Comparison of ENCODE assay signal across 31 cellular contexts in the genomic region with DNA sequence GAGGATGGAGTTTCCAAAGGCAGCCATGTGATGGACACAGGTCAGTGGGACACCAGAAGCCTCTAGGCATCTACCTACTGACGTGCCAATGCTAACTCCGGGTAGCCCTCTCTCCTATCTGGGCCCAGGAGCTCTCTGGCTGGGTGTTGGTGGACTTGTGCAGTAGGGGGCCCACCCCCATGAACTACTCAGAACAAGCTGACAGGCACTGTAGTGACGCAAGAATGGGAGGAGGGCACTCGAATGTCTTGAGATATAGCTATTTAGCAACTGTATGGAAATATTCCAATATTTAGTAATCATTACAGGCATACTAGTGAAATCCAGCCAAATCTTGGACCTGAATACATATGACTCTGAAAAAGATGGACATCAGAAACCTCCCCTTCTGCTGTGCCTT. TPM values are rescaled to one million over a fixed set of nuclear protein-coding genes. Genes with fewer than 3 reads are reported as not detected.
DNase-seq lines count a peak whose midpoint lies in the region; FAIRE-seq and TF ChIP-seq lines count a peak whose summit lies in the region.
"Had no signal": no experiment of that assay in that cellular context is flagged by ENCODE, and none has a peak within 500 bp of the region (broad histone marks: within the 10 kb centered on the region; RNA-seq: fewer than 3 reads in every experiment).

No MANE protein-coding gene starts in this region.

- H3K4me2 ChIP-seq in GM23248 (ENCODE audit: unreplicated experiment) = peak overlapping the region; percentile 11
- H3K4me2 ChIP-seq: hepatocyte had no signal

- no peak for TF ChIP-seq CTCF in cardiac fibroblast (IDR thresholded peaks at IDR 0.05; ENCODE audit: low read depth, low read length)

- no peak for FAIRE-seq in H54 (lab: Jason Lieb, UNC)
- FAIRE-seq: frontal cortex, K562, urothelium cell line had no signal

- no peaks in the 10 kb centered on the region for H3K79me2 ChIP-seq in GM23248 (ENCODE audit: insufficient read depth)
- H3K79me2 ChIP-seq: hepatocyte had no signal

- no peaks in the 10 kb centered on the region for H4K20me1 ChIP-seq in GM23248 (ENCODE audit: insufficient read depth)

- H2AFZ ChIP-seq in GM23248 = no peak overlapping the region
- H2AFZ ChIP-seq: hepatocyte had no signal

- no peaks in the 10 kb centered on the region for H3K27me3 ChIP-seq in GM23248 (replicated peaks; ENCODE audit: insufficient read depth)
- H3K27me3 ChIP-seq: ovary, Peyer's patch had no signal

- peak; percentile 38 for DNase-seq in AG08395 (ENCODE audit: low spot score)
- peak; percentile 78 for DNase-seq in GM23248
- peak; percentile 71 to 90 for DNase-seq in cardiac fibroblast (ENCODE audit: low read depth in 2 of 2)
- peak; percentile 15 for DNase-seq in islet precursor cell
- no peak for DNase-seq in iPS-NIHi11 (ENCODE audit: low spot score)
- no peak for DNase-seq in NCI-H1105 treated with DMSO at 0.1 percent for 48 hours (lab: John Stamatoyannopoulos, UW)
- DNase-seq in H54 (ENCODE audit: insufficient read length, low spot score) = no peak
- no peak for DNase-seq in activated gamma-delta T cell treated with Interleukin-2 at 50 U/mL for 16 hours
- DNase-seq: activated CD4-positive, alpha-beta T cell treated with anti-CD3 and anti-CD28 coated beads for 4 hours; activated naive CD4-positive, alpha-beta T cell treated with Interleukin-2 at 50 U/mL for 16 hours; activated T-cell treated with anti-CD3 and anti-CD28 coated beads, Interleukin-2, amount 50 U/mL, for 24 hours; aorta; caudate nucleus; CD4-positive, alpha-beta T cell; dermis blood vessel endothelial cell; immature natural killer cell; left ventricle myocardium superior; midbrain; MM.1S; natural killer cell; NCI-H146; NCI-H526; ovary; Peyer's patch; stimulated activated CD4-positive, alpha-beta T cell treated with anti-CD3 and anti-CD28 coated beads, Interleukin-4, amount 100 ng/mL, for 24 hours; stimulated activated naive B cell treated with anti-CD40 and anti-IgM and Interleukin-4, amounts not matched to agents 10 μg/mL and 1 μg/mL and 100 μg/mL, for 72 hours had no signal

- TF ChIP-seq POLR2A in H54 (IDR thresholded peaks at IDR 0.05; ENCODE audit: low read depth, low read length) = no peak

- H3K4me3 ChIP-seq in GM23248 = no peak overlapping the region
- H3K4me3 ChIP-seq in cardiac fibroblast (replicated peaks in 1 of 2; ENCODE audit: low read depth in 2 of 2, low read length in 2 of 2) = no peak overlapping the region
- H3K4me3 ChIP-seq: hepatocyte, K562, ovary, Peyer's patch had no signal

- H3K9ac ChIP-seq in GM23248 = no peak overlapping the region

- WGBS in GM23248 (ENCODE audit: low coverage in 1 of 2, low lambda C conversion rate in 2 of 2, missing lambda C conversion rate in 2 of 2), 2 experiments = 67 to 75% methylated on average over 4 of the region's 4 CpGs

- H3F3A ChIP-seq in GM23248 (ENCODE audit: insufficient read depth) = peaks cover 53% of the 10 kb centered on the region

- H3K36me3 ChIP-seq in GM23248 (ENCODE audit: low read depth) = no peaks in the 10 kb centered on the region
- H3K36me3 ChIP-seq: ovary, Peyer's patch had no signal

- in situ Hi-C loops in GM23248 (cut with MboI) = no loop called here

- peak overlapping the region; percentile 92 for H3K27ac ChIP-seq in GM23248
- H3K27ac ChIP-seq: hepatocyte, ovary, Peyer's patch had no signal

- H3K9me2 ChIP-seq in GM23248 (ENCODE audit: insufficient read depth) = no peaks in the 10 kb centered on the region

- H3K4me1 ChIP-seq in GM23248 (ENCODE audit: insufficient read depth) = peaks cover 69% of the 10 kb centered on the region
- H3K4me1 ChIP-seq: Peyer's patch had no signal

- H3K9me3 ChIP-seq in GM23248 (ENCODE audit: low read depth) = no peaks in the 10 kb centered on the region
- H3K9me3 ChIP-seq: Peyer's patch had no signal

RNA-seq across cellular contexts. Expression of gene DOCK2, which starts 5.7 kb away (rescaled TPM):
- total RNA-seq in GM23248 (2014; rRNA removed; shearing (Covaris generic)) = 10.4 and 12.1 TPM in 2 replicates
- polyA plus RNA-seq in GM23248 (2016; fragmentation: Nextera tagmentation; extraction: Ambion mirVana) = 5.4 and 6.5 TPM in 2 replicates
- total RNA-seq: HT-29 had no signal
- polyA plus RNA-seq: hepatocyte had no signal

RNA-seq across cellular contexts. Expression of gene SPDL1, which starts 47.8 kb away (rescaled TPM):
- total RNA-seq in GM23248 (2014; rRNA removed; shearing (Covaris generic)) = 123 and 215 TPM in 2 replicates
- 177 TPM in 2 replicates for polyA plus RNA-seq in GM23248 (2016; fragmentation: Nextera tagmentation; extraction: Ambion mirVana)

Comparison
In these comparisons a context has a peak if more than half of its experiments do, and no peak if none do; other contexts are left out.
1. DNase-seq: peak in AG08395 (single experiment), GM23248 (single experiment), cardiac fibroblast (2 of 2) and islet precursor cell (single experiment); none in iPS-NIHi11 (single experiment), NCI-H1105 treated with DMSO at 0.1 percent for 48 hours (single experiment), H54 (single experiment) and activated gamma-delta T cell treated with Interleukin-2 at 50 U/mL for 16 hours (single experiment).